ENCODE assay signal across 8 cellular contexts in the genomic region with DNA sequence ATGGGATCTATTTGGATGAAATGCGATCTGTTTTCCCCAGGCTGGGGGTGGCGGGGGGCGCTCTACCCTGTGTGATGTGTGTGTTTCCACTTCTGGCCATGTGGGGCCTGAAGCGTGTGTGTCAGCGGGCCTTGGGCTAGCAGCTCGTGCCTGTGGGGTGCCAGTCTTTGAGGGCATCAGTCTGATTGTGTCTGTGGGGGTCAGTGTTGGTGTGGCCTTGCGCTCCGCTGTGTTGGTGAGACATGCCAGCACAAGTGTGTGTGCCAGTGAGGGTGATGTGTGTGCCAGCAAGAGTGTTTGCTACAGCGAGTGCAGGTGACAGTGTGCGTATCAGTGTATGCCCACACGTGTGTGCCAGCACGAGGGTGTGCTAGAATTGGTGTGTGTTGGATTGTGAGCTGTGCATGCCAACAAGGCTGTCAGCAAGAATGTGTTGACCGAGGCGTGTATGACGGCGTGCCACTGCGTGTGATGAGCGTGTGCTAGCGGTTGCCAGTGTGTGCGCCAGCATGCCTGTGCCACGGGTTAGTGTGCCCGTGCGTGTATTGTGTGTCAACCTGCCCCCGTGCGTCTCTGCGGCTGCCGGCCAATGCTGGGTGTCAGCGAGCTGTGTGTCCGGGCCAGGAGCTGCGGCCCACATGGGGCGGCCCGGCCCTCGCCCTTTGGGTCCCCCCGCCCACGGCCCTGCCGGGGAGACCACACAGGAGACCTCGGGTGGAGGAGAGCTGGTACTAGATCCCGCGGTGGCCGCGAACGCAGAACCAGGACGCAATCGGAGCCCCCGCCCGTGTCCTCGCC. TPM values are rescaled to one million over a fixed set of nuclear protein-coding genes. Genes with fewer than 3 reads are reported as not detected.
A peak's percentile ranks its signal among the peaks of the same experiment; 100 is the strongest.
DNase-seq lines count a peak whose midpoint lies in the region; ATAC-seq and TF ChIP-seq lines count a peak whose summit lies in the region.

No MANE protein-coding gene starts in this region.

- H3K23ac ChIP-seq in mesenchymal stem cell (ENCODE audit: low read length in 2 of 2), result peak overlapping the region in 1 of 2 experiments; percentile 98

- peak overlapping the region; percentile 94 for H3K27ac ChIP-seq in C4-2B
- peak overlapping the region; percentile 6 to 96 (median 90) for H3K27ac ChIP-seq in dorsolateral prefrontal cortex
- no peak overlapping the region for H3K27ac ChIP-seq in mesenchymal stem cell (ENCODE audit: low read length, poor library complexity, severe bottlenecking)
- peak overlapping the region; percentile 92 for H3K27ac ChIP-seq in stomach smooth muscle (ENCODE audit: low read length)

- peak overlapping the region; percentile 96 for H4K91ac ChIP-seq in mesenchymal stem cell (ENCODE audit: low read length)

- peak overlapping the region; percentile 85 for H3K9ac ChIP-seq in mesenchymal stem cell (ENCODE audit: low read length)
- peak overlapping the region; percentile 87 to 91 for H3K9ac ChIP-seq in stomach smooth muscle (ENCODE audit: low read length in 2 of 2)

- no peaks in the 10 kb centered on the region for H3K9me3 ChIP-seq in mesenchymal stem cell (ENCODE audit: control insufficient read depth, low read length)
- no peaks in the 10 kb centered on the region for H3K9me3 ChIP-seq in stomach smooth muscle (ENCODE audit: control insufficient read depth in 2 of 2, low read length in 2 of 2)

- peaks cover 2% of the 10 kb centered on the region for H3K27me3 Mint-ChIP-seq in IgD-negative memory B cell

- H3K4me1 Mint-ChIP-seq in IgD-negative memory B cell, result peaks cover 13 to 22% (median 15%) of the 10 kb centered on the region in 3 donors

- H2BK5ac ChIP-seq in mesenchymal stem cell (ENCODE audit: low read depth, low read length, poor library complexity, severe bottlenecking), result no peak overlapping the region

- peaks cover 18% of the 10 kb centered on the region for H3K79me1 ChIP-seq in mesenchymal stem cell (replicated peaks; ENCODE audit: low read length, poor library complexity, severe bottlenecking)

- H2BK120ac ChIP-seq in mesenchymal stem cell (ENCODE audit: low read depth, low read length), result peak overlapping the region; percentile 62

- no peaks in the 10 kb centered on the region for H3K36me3 Mint-ChIP-seq in IgD-negative memory B cell

- peak overlapping the region; percentile 91 for H3K4me2 ChIP-seq in mesenchymal stem cell (ENCODE audit: low read length, poor library complexity, severe bottlenecking)

- peak overlapping the region; percentile 83 for H2BK15ac ChIP-seq in mesenchymal stem cell (ENCODE audit: low read depth, poor library complexity, severe bottlenecking)

- H3K4me3 ChIP-seq in dorsolateral prefrontal cortex, result peak overlapping the region; percentile 59 to 91 (median 80)
- H3K4me3 ChIP-seq in mesenchymal stem cell (ENCODE audit: insufficient read depth in 1 of 2, low read depth in 1 of 2, low read length in 2 of 2), result peak overlapping the region; percentile 82 to 96
- H3K4me3 ChIP-seq in stomach smooth muscle (ENCODE audit: low read length in 2 of 2), result peak overlapping the region; percentile 98 to 99

- peak overlapping the region; percentile 94 for H4K8ac ChIP-seq in mesenchymal stem cell (ENCODE audit: low read length)

- peak overlapping the region; percentile 95 to 100 for H3K18ac ChIP-seq in mesenchymal stem cell (ENCODE audit: low read depth in 1 of 2, low read length in 2 of 2)

- H3K36me3 ChIP-seq in mesenchymal stem cell (ENCODE audit: control insufficient read depth in 1 of 2, insufficient read depth in 2 of 2, low read depth in 1 of 2, low read length in 2 of 2), result no peaks in the 10 kb centered on the region
- H3K36me3 ChIP-seq in stomach smooth muscle (ENCODE audit: control insufficient read depth in 2 of 2, insufficient read depth in 2 of 2, low read length in 2 of 2), result no peaks in the 10 kb centered on the region

- no peak overlapping the region for H2AFZ ChIP-seq in mesenchymal stem cell (ENCODE audit: low read depth, low read length)

- no peaks in the 10 kb centered on the region for H3K9me3 Mint-ChIP-seq in IgD-negative memory B cell

- no peak overlapping the region for H2AK5ac ChIP-seq in mesenchymal stem cell (ENCODE audit: low read length, severe bottlenecking)

- H3K4ac ChIP-seq in mesenchymal stem cell (ENCODE audit: low read depth in 1 of 2, low read length in 2 of 2), result peak overlapping the region; percentile 62 to 100

- H3K27me3 ChIP-seq in dorsolateral prefrontal cortex (no peaks in the 10 kb centered on the region), mesenchymal stem cell (ENCODE audit: control insufficient read depth in 1 of 2, insufficient read depth in 1 of 2, low read length in 2 of 2) (no peaks in the 10 kb centered on the region), stomach smooth muscle (ENCODE audit: control insufficient read depth in 1 of 2, insufficient read depth in 2 of 2, low read length in 2 of 2) (no peaks in the 10 kb centered on the region)

- WGBS in mesenchymal stem cell, result 5% methylated on average over 42 of the region's 47 CpGs

- no peak for TF ChIP-seq CTCF in C4-2B (conservative IDR thresholded peaks at IDR 0.05)
- TF ChIP-seq CTCF in dorsolateral prefrontal cortex (IDR thresholded peaks at IDR 0.05 in 54 of 56, conservative IDR thresholded peaks at IDR 0.05 in 2 of 56; ENCODE audit: low read depth in 1 of 56, partially characterized antibody in 56 of 56), result peak in 15 of 56 donors; percentile 3 to 32 (median 12)

- peak overlapping the region in 1 of 2 experiments; percentile 100 for H3K14ac ChIP-seq in mesenchymal stem cell (ENCODE audit: low read length in 2 of 2)

- H3K4me1 ChIP-seq in mesenchymal stem cell (ENCODE audit: control insufficient read depth, insufficient read depth, low read depth, low read length) (peaks cover 41% of the 10 kb centered on the region), stomach smooth muscle (ENCODE audit: control insufficient read depth, insufficient read depth, low read length) (peaks cover 58% of the 10 kb centered on the region)

- peak overlapping the region; percentile 35 to 94 for H2BK12ac ChIP-seq in mesenchymal stem cell (ENCODE audit: low read length in 2 of 2)

- intact Hi-C loops in dorsolateral prefrontal cortex (cut with DNase I), result no loop called here

- no peak for ATAC-seq in GM18861 (IDR thresholded peaks at IDR 0.05; ENCODE audit: unreplicated experiment)

- peak; percentile 48 for DNase-seq in activated CD4-positive, CD25-positive, alpha-beta regulatory T cell treated with anti-CD3 and anti-CD28 coated beads, Interleukin-2, amount 50 U/mL, for 72 hours
- DNase-seq in dorsolateral prefrontal cortex (peak in 8 of 10 donors; percentile 35 to 76 (median 63)), mesenchymal stem cell (peak; percentile 64), COLO829 (ENCODE audit: low spot score) (no peak)

- peak overlapping the region; percentile 88 to 94 (median 90) for H3K4me3 Mint-ChIP-seq in IgD-negative memory B cell

- H3K27ac Mint-ChIP-seq in IgD-negative memory B cell, result peak overlapping the region; percentile 47 to 89 (median 60)

RNA-seq across cellular contexts. Expression of gene ARRB1, which starts 0.5 kb away (rescaled TPM):
- polyA plus RNA-seq in IgD-negative memory B cell, result 3.0 TPM
- total RNA-seq in dorsolateral prefrontal cortex, result 100 to 1,000 TPM; 117 to 225 (median 167) TPM
- polyA plus RNA-seq in mesenchymal stem cell (2013, experiment 1 of 2), result 65.2 TPM
- 64.4 TPM for polyA plus RNA-seq in mesenchymal stem cell (2013, experiment 2 of 2)

RNA-seq across cellular contexts. Expression of gene RPS3, which starts 48.4 kb away (rescaled TPM):
- 4,911 TPM for polyA plus RNA-seq in IgD-negative memory B cell
- 100 to 1,000 TPM; 382 to 717 (median 502) TPM for total RNA-seq in dorsolateral prefrontal cortex
- polyA plus RNA-seq in mesenchymal stem cell (2013, experiment 1 of 2), result 4,029 TPM
- 4,151 TPM for polyA plus RNA-seq in mesenchymal stem cell (2013, experiment 2 of 2)
